15 cellular contexts compared by ENCODE assay signal in genomic region chr15:53447742-53448141, GRCh38.
DNase-seq lines count a peak whose midpoint lies in the region; ATAC-seq and TF ChIP-seq lines count a peak whose summit lies in the region.
"Had no signal": no experiment of that assay in that cellular context is flagged by ENCODE, and none has a peak within 500 bp of the region (broad histone marks: within the 10 kb centered on the region; RNA-seq: fewer than 3 reads in every experiment).

No MANE protein-coding gene starts in this region.

- H3K27ac ChIP-seq in colonic mucosa, result no peak overlapping the region
- no peak overlapping the region for H3K27ac ChIP-seq in left ventricle myocardium inferior (replicated peaks)
- H3K27ac ChIP-seq: C4-2B, GM23248 had no signal

- H3K9me3 Mint-ChIP-seq in WTC11 (no peaks in the 10 kb centered on the region), glutamatergic neuron (ENCODE audit: unreplicated experiment) (peaks cover 1% of the 10 kb centered on the region), nephron progenitor cell (no peaks in the 10 kb centered on the region)

- H3K27me3 ChIP-seq in colonic mucosa (no peaks in the 10 kb centered on the region), left ventricle myocardium inferior (ENCODE audit: low read depth) (no peaks in the 10 kb centered on the region)
- H3K27me3 ChIP-seq: BE2C had no signal

- H3K4me3 Mint-ChIP-seq in WTC11, result no peak overlapping the region
- peak overlapping the region; percentile 30 for H3K4me3 Mint-ChIP-seq in glutamatergic neuron (ENCODE audit: unreplicated experiment)
- H3K4me3 Mint-ChIP-seq in nephron progenitor cell, result no peak overlapping the region
- H3K4me3 Mint-ChIP-seq: CD4-positive, alpha-beta memory T cell had no signal

- H3K9ac ChIP-seq in colonic mucosa (ENCODE audit: low read depth in 2 of 2, low read length in 2 of 2), result no peak overlapping the region
- H3K9ac ChIP-seq: GM23248 had no signal

- intact Hi-C loops in colonic mucosa (cut with DNase I), result no loop called here
- intact Hi-C loops in left cardiac atrium (cut with DNase I), result no loop called here
- intact Hi-C loops in left ventricle myocardium inferior (cut with micrococcal nuclease), result no loop called here

- TF ChIP-seq CTCF in WTC11 (IDR thresholded peaks at IDR 0.05) (no peak), glutamatergic neuron (IDR thresholded peaks at IDR 0.05; ENCODE audit: partially characterized antibody, unreplicated experiment) (no peak), nephron progenitor cell (IDR thresholded peaks at IDR 0.05) (no peak), colonic mucosa (IDR thresholded peaks at IDR 0.05) (no peak), left ventricle myocardium inferior (IDR thresholded peaks at IDR 0.05; ENCODE audit: borderline replicate concordance) (no peak)

- H3K36me3 Mint-ChIP-seq in WTC11 (no peaks in the 10 kb centered on the region), glutamatergic neuron (ENCODE audit: unreplicated experiment) (no peaks in the 10 kb centered on the region), nephron progenitor cell (ENCODE audit: low read depth) (no peaks in the 10 kb centered on the region)
- H3K36me3 Mint-ChIP-seq: CD4-positive, alpha-beta memory T cell had no signal

- H3K4me3 ChIP-seq in colonic mucosa (no peak overlapping the region), left ventricle myocardium inferior (no peak overlapping the region)
- H3K4me3 ChIP-seq: A549, GM12878, GM23248 had no signal

- H3K9me3 ChIP-seq in colonic mucosa (no peaks in the 10 kb centered on the region), left ventricle myocardium inferior (replicated peaks) (no peaks in the 10 kb centered on the region)
- H3K9me3 ChIP-seq: A549, BE2C had no signal

- ATAC-seq in WTC11 (no peak), left cardiac atrium (no peak), HG02884 (IDR thresholded peaks at IDR 0.05; ENCODE audit: unreplicated experiment) (no peak)
- ATAC-seq: A549, GM12878 had no signal

- POLR2A ChIA-PET in WTC11 (lab: Charles Lee), result no interaction called here

- H3K4me1 Mint-ChIP-seq in WTC11 (peaks cover 25% of the 10 kb centered on the region), glutamatergic neuron (ENCODE audit: low read depth, unreplicated experiment) (peaks cover 65% of the 10 kb centered on the region), nephron progenitor cell (peaks cover 25% of the 10 kb centered on the region)
- H3K4me1 Mint-ChIP-seq: CD4-positive, alpha-beta memory T cell had no signal

- H3K36me3 ChIP-seq in colonic mucosa, result no peaks in the 10 kb centered on the region
- no peaks in the 10 kb centered on the region for H3K36me3 ChIP-seq in left ventricle myocardium inferior
- H3K36me3 ChIP-seq: BE2C had no signal

- peaks cover 4% of the 10 kb centered on the region for H3K4me1 ChIP-seq in colonic mucosa
- no peaks in the 10 kb centered on the region for H3K4me1 ChIP-seq in left ventricle myocardium inferior
- H3K4me1 ChIP-seq: BE2C had no signal

- CTCF ChIA-PET in WTC11 (lab: Charles Lee), result no interaction called here

- H3K27ac Mint-ChIP-seq in WTC11 (peak overlapping the region; percentile 75; the same call in 1 of the 2 replicates), glutamatergic neuron (ENCODE audit: unreplicated experiment) (peak overlapping the region; percentile 71), nephron progenitor cell (peak overlapping the region; percentile 33)
- H3K27ac Mint-ChIP-seq: CD4-positive, alpha-beta memory T cell had no signal

- DNase-seq in WTC11 (ENCODE audit: low spot score), result no peak
- DNase-seq in glutamatergic neuron, result no peak
- DNase-seq in nephron progenitor cell, result no peak
- DNase-seq in colonic mucosa, result no peak
- DNase-seq in left cardiac atrium, result no peak
- no peak for DNase-seq in left ventricle myocardium inferior
- DNase-seq: BE2C; CD4-positive, alpha-beta memory T cell; DMS79; GM23248; H7 had no signal

- H3K27me3 Mint-ChIP-seq in WTC11 (ENCODE audit: low read depth) (no peaks in the 10 kb centered on the region), glutamatergic neuron (ENCODE audit: unreplicated experiment) (no peaks in the 10 kb centered on the region), nephron progenitor cell (ENCODE audit: low read depth, poor library complexity) (peaks cover 9% of the 10 kb centered on the region)
- H3K27me3 Mint-ChIP-seq: CD4-positive, alpha-beta memory T cell had no signal

TF ChIP-seq in WTC11, 78 proteins besides CTCF, POLR2A, EP300 and RAD21:
- TF ChIP-seq IRF2 (CRISPR knock-in tag; IDR thresholded peaks at IDR 0.05; ENCODE audit: borderline replicate concordance, low read depth) (no peak), ZNF121 (CRISPR knock-in tag; IDR thresholded peaks at IDR 0.05) (no peak), TEAD1 (CRISPR knock-in tag; IDR thresholded peaks at IDR 0.05) (no peak), ZNF671 (CRISPR knock-in tag; IDR thresholded peaks at IDR 0.05) (no peak), ELF4 (CRISPR knock-in tag; IDR thresholded peaks at IDR 0.05; ENCODE audit: low read depth) (no peak), JAZF1 (CRISPR knock-in tag; IDR thresholded peaks at IDR 0.05) (no peak), RELA (CRISPR knock-in tag; IDR thresholded peaks at IDR 0.05; ENCODE audit: borderline replicate concordance) (no peak), CDX4 (CRISPR knock-in tag; IDR thresholded peaks at IDR 0.05; ENCODE audit: borderline replicate concordance) (no peak), ZNF512 (CRISPR knock-in tag; IDR thresholded peaks at IDR 0.05; ENCODE audit: borderline replicate concordance) (no peak)
